ENCODE assay signal across 17 cellular contexts in the genomic region with DNA sequence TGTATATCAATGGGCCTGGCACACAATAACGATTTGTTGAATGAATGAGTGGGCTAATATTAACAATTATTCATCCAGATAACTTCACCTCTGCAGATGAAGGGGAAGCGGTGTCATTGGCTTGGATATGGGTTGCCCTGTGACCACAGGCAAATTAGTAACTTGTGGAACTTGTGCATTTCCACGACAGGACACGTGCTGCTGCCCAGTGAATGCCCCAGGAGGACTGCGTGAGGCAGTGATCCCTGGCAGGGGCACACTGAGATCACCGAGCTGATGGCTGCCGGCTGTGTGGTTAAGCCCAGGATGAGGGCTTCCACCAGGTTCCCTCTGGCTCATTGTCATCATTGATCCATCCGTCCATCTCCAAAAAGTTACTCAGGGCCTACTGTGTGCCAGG.
"Had no signal": no experiment of that assay in that cellular context is flagged by ENCODE, and none has a peak within 500 bp of the region (broad histone marks: within the 10 kb centered on the region; RNA-seq: fewer than 3 reads in every experiment).

No MANE protein-coding gene starts in this region.

- H3K36me3 ChIP-seq: gastrocnemius medialis, SJSA1, WERI-Rb-1 had no signal

- H3K27ac ChIP-seq: dorsolateral prefrontal cortex, epithelial cell of prostate, gastrocnemius medialis, lower lobe of right lung, SJSA1, WERI-Rb-1 had no signal

- H3K4me3 ChIP-seq: adrenal gland, dorsolateral prefrontal cortex, gastrocnemius medialis, lower lobe of right lung, SJSA1 had no signal

- DNase-seq: activated CD4-positive, alpha-beta T cell treated with anti-CD3 and anti-CD28 coated beads for 1 hour; activated gamma-delta T cell treated with Interleukin-2 at 50 U/mL for 16 hours; adrenal gland; dorsolateral prefrontal cortex; gastrocnemius medialis; lower lobe of right lung; nephron progenitor cell; nucleus accumbens; stimulated activated CD4-positive, alpha-beta T cell treated with anti-CD3 and anti-CD28 coated beads, Interleukin-12 subunit alpha, Interleukin-12 subunit beta, amount 100 ng/mL, for 4 hours; stimulated activated CD4-positive, alpha-beta T cell treated with anti-CD3 and anti-CD28 coated beads, Interleukin-1b, Interleukin-23, amount 100 ng/mL, for 48 hours; stimulated activated CD8-positive, alpha-beta memory T cell treated with anti-CD3 and anti-CD28 coated beads, Interleukin-4, amount 100 ng/mL, for 48 hours; stimulated activated naive CD4-positive, alpha-beta T cell; SW 1271; trophoblast cell; WERI-Rb-1 had no signal

- H3K27me3 ChIP-seq: adrenal gland, dorsolateral prefrontal cortex, gastrocnemius medialis, SJSA1 had no signal

- H3K9me3 ChIP-seq: adrenal gland, gastrocnemius medialis, lower lobe of right lung, SJSA1 had no signal

- H3K4me1 ChIP-seq: SJSA1 had no signal
